9 cellular contexts compared by ENCODE assay signal in genomic region chr15:94297543-94297942, GRCh38.
DNase-seq lines count a peak whose midpoint lies in the region; ATAC-seq and TF ChIP-seq lines count a peak whose summit lies in the region.
"Had no signal": no experiment of that assay in that cellular context is flagged by ENCODE, and none has a peak within 500 bp of the region (broad histone marks: within the 10 kb centered on the region; RNA-seq: fewer than 3 reads in every experiment).

No MANE protein-coding gene starts in this region.

- peaks cover 19% of the 10 kb centered on the region for H3K36me3 Mint-ChIP-seq in activated naive CD4-positive, alpha-beta T cell treated with anti-CD3 and anti-CD28 coated beads, Interleukin-2, amount 10 ng/mL, durations not matched to agents 7 days and 5 days
- H3K36me3 Mint-ChIP-seq in activated naive CD4-positive, alpha-beta T cell treated with anti-CD3 and anti-CD28 coated beads, Interleukin-2, amount 50 U/mL, for 72 hours, result peaks cover 8 to 52% of the 10 kb centered on the region in 2 donors
- H3K36me3 Mint-ChIP-seq in activated T-helper 2 cell treated with anti-CD3 and anti-CD28 coated beads, Interferon-gamma antibody, Interleukin-2, Interleukin-4, amounts not matched to agents 10 μg/mL and 5 μg/mL and 100 μg/mL, durations not matched to agents 14 hours and 24 hours and 36 hours (ENCODE audit: low read depth), result peaks cover 69% of the 10 kb centered on the region

- H3K79me2 ChIP-seq in MM.1S (ENCODE audit: low read length), result no peaks in the 10 kb centered on the region

- H3K9me3 Mint-ChIP-seq in activated naive CD4-positive, alpha-beta T cell treated with anti-CD3 and anti-CD28 coated beads, Interleukin-2, amount 10 ng/mL, durations not matched to agents 7 days and 5 days, result peaks cover 4% of the 10 kb centered on the region
- peaks cover 0 to 13% of the 10 kb centered on the region in 2 donors for H3K9me3 Mint-ChIP-seq in activated naive CD4-positive, alpha-beta T cell treated with anti-CD3 and anti-CD28 coated beads, Interleukin-2, amount 50 U/mL, for 72 hours
- H3K9me3 Mint-ChIP-seq in activated T-helper 2 cell treated with anti-CD3 and anti-CD28 coated beads, Interferon-gamma antibody, Interleukin-2, Interleukin-4, amounts not matched to agents 10 μg/mL and 5 μg/mL and 100 μg/mL, durations not matched to agents 14 hours and 24 hours and 36 hours, result peaks cover 14% of the 10 kb centered on the region

- no peaks in the 10 kb centered on the region for H4K20me1 ChIP-seq in MM.1S (ENCODE audit: insufficient read depth, low read length)

- peak overlapping the region; percentile 63 for H3K27ac Mint-ChIP-seq in activated naive CD4-positive, alpha-beta T cell treated with anti-CD3 and anti-CD28 coated beads, Interleukin-2, amount 10 ng/mL, durations not matched to agents 7 days and 5 days
- peak overlapping the region in 1 of 2 donors; percentile 64 for H3K27ac Mint-ChIP-seq in activated naive CD4-positive, alpha-beta T cell treated with anti-CD3 and anti-CD28 coated beads, Interleukin-2, amount 50 U/mL, for 72 hours
- peak overlapping the region; percentile 66 for H3K27ac Mint-ChIP-seq in activated T-helper 2 cell treated with anti-CD3 and anti-CD28 coated beads, Interferon-gamma antibody, Interleukin-2, Interleukin-4, amounts not matched to agents 10 μg/mL and 5 μg/mL and 100 μg/mL, durations not matched to agents 14 hours and 24 hours and 36 hours

- no peak overlapping the region for H3K27ac ChIP-seq in dorsolateral prefrontal cortex
- no peak overlapping the region for H3K27ac ChIP-seq in MM.1S (ENCODE audit: low read length)

- H3K4me1 Mint-ChIP-seq in activated naive CD4-positive, alpha-beta T cell treated with anti-CD3 and anti-CD28 coated beads, Interleukin-2, amount 10 ng/mL, durations not matched to agents 7 days and 5 days, result peaks cover 50% of the 10 kb centered on the region
- peaks cover 64% of the 10 kb centered on the region for H3K4me1 Mint-ChIP-seq in activated T-helper 2 cell treated with anti-CD3 and anti-CD28 coated beads, Interferon-gamma antibody, Interleukin-2, Interleukin-4, amounts not matched to agents 10 μg/mL and 5 μg/mL and 100 μg/mL, durations not matched to agents 14 hours and 24 hours and 36 hours (ENCODE audit: low read depth)

- peak overlapping the region; percentile 12 for H3K4me3 Mint-ChIP-seq in activated naive CD4-positive, alpha-beta T cell treated with anti-CD3 and anti-CD28 coated beads, Interleukin-2, amount 10 ng/mL, durations not matched to agents 7 days and 5 days
- peak overlapping the region; percentile 27 for H3K4me3 Mint-ChIP-seq in activated T-helper 2 cell treated with anti-CD3 and anti-CD28 coated beads, Interferon-gamma antibody, Interleukin-2, Interleukin-4, amounts not matched to agents 10 μg/mL and 5 μg/mL and 100 μg/mL, durations not matched to agents 14 hours and 24 hours and 36 hours (ENCODE audit: low read depth)

- no peak overlapping the region for H3K4me2 ChIP-seq in MM.1S (ENCODE audit: low read depth, low read length)

- H3K36me3 ChIP-seq in MM.1S (replicated peaks; ENCODE audit: insufficient read depth, low read length), result no peaks in the 10 kb centered on the region

- ATAC-seq in activated naive CD4-positive, alpha-beta T cell treated with anti-CD3 and anti-CD28 coated beads, Interleukin-2, amount 50 U/mL, for 72 hours, result no peak
- ATAC-seq in HG03159 (IDR thresholded peaks at IDR 0.05; ENCODE audit: unreplicated experiment), result peak; percentile 81
- no peak for ATAC-seq in GM21786 (IDR thresholded peaks at IDR 0.05; ENCODE audit: unreplicated experiment)

- CTCF ChIA-PET in activated naive CD4-positive, alpha-beta T cell treated with anti-CD3 and anti-CD28 coated beads, Interleukin-2, amount 10 ng/mL, durations not matched to agents 7 days and 5 days (lab: Charles Lee), result interaction anchor here (1.8 kb wide), 1 partner anchor 10 kb away, joined by 5 read pairs; no protein-coding TSS in a partner anchor

- no peak overlapping the region for H2AFZ ChIP-seq in MM.1S (ENCODE audit: low read length)

- H3K4me1 ChIP-seq in MM.1S (ENCODE audit: low read length), result no peaks in the 10 kb centered on the region

- no peaks in the 10 kb centered on the region for H3K9me3 ChIP-seq in MM.1S (replicated peaks; ENCODE audit: insufficient read depth, low read length)

- H3K9me2 ChIP-seq in MM.1S (replicated peaks; ENCODE audit: insufficient read depth, low read length), result no peaks in the 10 kb centered on the region

- H3K9ac ChIP-seq in MM.1S (ENCODE audit: low read length), result no peak overlapping the region

- H3F3A ChIP-seq in MM.1S (ENCODE audit: insufficient read depth, low read length), result no peaks in the 10 kb centered on the region

- H3K4me3 ChIP-seq in dorsolateral prefrontal cortex (no peak overlapping the region), MM.1S (ENCODE audit: low read length) (no peak overlapping the region)

- DNase-seq in activated naive CD4-positive, alpha-beta T cell treated with anti-CD3 and anti-CD28 coated beads, Interleukin-2, amount 10 ng/mL, durations not matched to agents 7 days and 5 days, result no peak
- DNase-seq in activated naive CD4-positive, alpha-beta T cell treated with anti-CD3 and anti-CD28 coated beads, Interleukin-2, amount 50 U/mL, for 72 hours (ENCODE audit: low spot score in 2 of 2), result no peak
- DNase-seq in activated T-helper 2 cell treated with anti-CD3 and anti-CD28 coated beads, Interferon-gamma antibody, Interleukin-2, Interleukin-4, amounts not matched to agents 10 μg/mL and 5 μg/mL and 100 μg/mL, durations not matched to agents 14 hours and 24 hours and 36 hours (ENCODE audit: low spot score), result no peak
- DNase-seq in dorsolateral prefrontal cortex, result no peak
- DNase-seq in MM.1S, result no peak
- no peak for DNase-seq in NCI-H1105 (lab: John Stamatoyannopoulos, UW)
- DNase-seq: NCI-H748 treated with DMSO at 0.1 percent for 48 hours had no signal

- TF ChIP-seq CTCF in dorsolateral prefrontal cortex (IDR thresholded peaks at IDR 0.05 in 54 of 56, conservative IDR thresholded peaks at IDR 0.05 in 2 of 56; ENCODE audit: low read depth in 1 of 56, partially characterized antibody in 56 of 56), result no peak
- TF ChIP-seq CTCF in MM.1S (IDR thresholded peaks at IDR 0.05; ENCODE audit: low read length), result no peak

- H3K27me3 ChIP-seq in dorsolateral prefrontal cortex (peaks cover 0 to 4% (median 0%) of the 10 kb centered on the region in 45 donors), MM.1S (replicated peaks; ENCODE audit: insufficient read depth, low read length) (no peaks in the 10 kb centered on the region)

- H3K27me3 Mint-ChIP-seq in activated naive CD4-positive, alpha-beta T cell treated with anti-CD3 and anti-CD28 coated beads, Interleukin-2, amount 10 ng/mL, durations not matched to agents 7 days and 5 days, result no peaks in the 10 kb centered on the region
- no peaks in the 10 kb centered on the region for H3K27me3 Mint-ChIP-seq in activated T-helper 2 cell treated with anti-CD3 and anti-CD28 coated beads, Interferon-gamma antibody, Interleukin-2, Interleukin-4, amounts not matched to agents 10 μg/mL and 5 μg/mL and 100 μg/mL, durations not matched to agents 14 hours and 24 hours and 36 hours (ENCODE audit: low read depth)

- intact Hi-C loops in activated T-helper 2 cell treated with anti-CD3 and anti-CD28 coated beads, Interferon-gamma antibody, Interleukin-2, Interleukin-4, amounts not matched to agents 10 μg/mL and 5 μg/mL and 100 μg/mL, durations not matched to agents 14 hours and 24 hours and 36 hours (cut with micrococcal nuclease), result no loop called here
- intact Hi-C loops in dorsolateral prefrontal cortex (cut with DNase I), result no loop called here
